ENCODE assay signal across 3 cellular contexts in the genomic region with DNA sequence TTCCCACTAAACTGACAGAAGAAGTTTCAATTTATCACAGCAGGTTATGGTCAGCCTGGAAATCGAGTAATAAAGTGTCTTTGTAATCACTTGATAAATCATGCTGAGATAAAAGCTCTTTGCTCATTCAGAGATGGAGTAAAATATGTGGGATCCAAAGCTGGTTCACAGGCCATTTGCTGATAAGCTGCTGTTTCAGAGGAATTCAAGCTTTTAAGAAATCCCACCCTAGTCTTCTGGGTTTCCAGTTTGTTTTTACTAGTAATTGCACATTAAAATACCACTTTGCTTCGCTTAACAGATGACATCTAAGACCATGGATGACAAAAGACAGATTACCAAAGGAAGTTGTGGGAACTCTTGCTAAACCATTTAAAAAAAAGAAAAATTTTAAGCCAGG.
TF ChIP-seq lines count a peak whose summit lies in the region.

No MANE protein-coding gene starts in this region.

TF ChIP-seq in HEK293T, 16 proteins besides CTCF, POLR2A, EP300 and RAD21 (continued from another document):
- TF ChIP-seq BHLHE40 (IDR thresholded peaks at IDR 0.05; ENCODE audit: borderline replicate concordance) = no peak
- TF ChIP-seq FOXK2 (IDR thresholded peaks at IDR 0.05) = no peak
- TF ChIP-seq, protein P1, sequence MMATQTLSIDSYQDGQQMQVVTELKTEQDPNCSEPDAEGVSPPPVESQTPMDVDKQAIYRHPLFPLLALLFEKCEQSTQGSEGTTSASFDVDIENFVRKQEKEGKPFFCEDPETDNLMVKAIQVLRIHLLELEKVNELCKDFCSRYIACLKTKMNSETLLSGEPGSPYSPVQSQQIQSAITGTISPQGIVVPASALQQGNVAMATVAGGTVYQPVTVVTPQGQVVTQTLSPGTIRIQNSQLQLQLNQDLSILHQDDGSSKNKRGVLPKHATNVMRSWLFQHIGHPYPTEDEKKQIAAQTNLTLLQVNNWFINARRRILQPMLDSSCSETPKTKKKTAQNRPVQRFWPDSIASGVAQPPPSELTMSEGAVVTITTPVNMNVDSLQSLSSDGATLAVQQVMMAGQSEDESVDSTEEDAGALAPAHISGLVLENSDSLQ (IDR thresholded peaks at IDR 0.05) = peak; percentile 54; the same call in 1 of the 2 replicates
- no peak for TF ChIP-seq SP1 (IDR thresholded peaks at IDR 0.05)
- TF ChIP-seq FOXM1 (IDR thresholded peaks at IDR 0.05; ENCODE audit: borderline replicate concordance) = no peak
TF ChIP-seq in HEK293T: peak in this region for 2.

TF ChIP-seq in K562, 482 proteins besides CTCF, POLR2A, EP300 and RAD21:
- no peak for TF ChIP-seq NR0B1 (IDR thresholded peaks at IDR 0.05; ENCODE audit: partially characterized antibody)
- TF ChIP-seq, protein P2, sequence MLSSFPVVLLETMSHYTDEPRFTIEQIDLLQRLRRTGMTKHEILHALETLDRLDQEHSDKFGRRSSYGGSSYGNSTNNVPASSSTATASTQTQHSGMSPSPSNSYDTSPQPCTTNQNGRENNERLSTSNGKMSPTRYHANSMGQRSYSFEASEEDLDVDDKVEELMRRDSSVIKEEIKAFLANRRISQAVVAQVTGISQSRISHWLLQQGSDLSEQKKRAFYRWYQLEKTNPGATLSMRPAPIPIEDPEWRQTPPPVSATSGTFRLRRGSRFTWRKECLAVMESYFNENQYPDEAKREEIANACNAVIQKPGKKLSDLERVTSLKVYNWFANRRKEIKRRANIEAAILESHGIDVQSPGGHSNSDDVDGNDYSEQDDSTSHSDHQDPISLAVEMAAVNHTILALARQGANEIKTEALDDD (IDR thresholded peaks at IDR 0.05) = peak; percentile 41; the same call in 1 of the 2 replicates
- no peak for TF ChIP-seq SRSF1 (IDR thresholded peaks at IDR 0.05; ENCODE audit: low read depth, low read length)
- no peak for TF ChIP-seq GMEB1 (CRISPR knock-in tag; IDR thresholded peaks at IDR 0.05)
- no peak for TF ChIP-seq FUS (optimal IDR thresholded peaks at IDR 0.05; ENCODE audit: low read depth, low read length)
- no peak for TF ChIP-seq KDM4B (IDR thresholded peaks at IDR 0.05; ENCODE audit: borderline replicate concordance in 2 of 2, low read depth in 1 of 2)

TF ChIP-seq in neural cell, 6 proteins besides CTCF, POLR2A, EP300 and RAD21 (continued from another document):
- TF ChIP-seq REST (IDR thresholded peaks at IDR 0.05; ENCODE audit: borderline replicate concordance) (peak; percentile 88), POLR2AphosphoS5 (IDR thresholded peaks at IDR 0.05) (peak; percentile 79)
